21 cellular contexts compared by ENCODE assay signal in the genomic region with DNA sequence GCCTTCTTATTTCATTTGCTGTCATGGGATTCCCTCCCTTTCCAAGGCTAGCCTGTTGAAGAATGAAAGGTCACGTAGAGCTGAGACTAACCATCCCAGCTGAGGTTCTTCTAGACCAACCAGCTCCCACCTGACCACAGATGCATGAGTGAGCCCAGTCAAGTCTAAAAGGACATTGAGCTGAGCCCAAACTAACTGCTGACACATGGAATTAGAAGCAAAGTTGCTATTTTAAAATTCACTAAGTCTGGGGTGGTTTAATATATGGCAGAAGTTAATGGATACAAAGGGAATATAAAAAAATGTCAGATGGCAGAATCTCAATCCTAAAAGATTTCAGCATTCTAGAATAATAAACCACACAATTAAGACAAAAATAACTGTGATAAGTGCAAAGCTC.
DNase-seq lines count a peak whose midpoint lies in the region; ATAC-seq, FAIRE-seq and TF ChIP-seq lines count a peak whose summit lies in the region.
"Had no signal": no experiment of that assay in that cellular context is flagged by ENCODE, and none has a peak within 500 bp of the region (broad histone marks: within the 10 kb centered on the region; RNA-seq: fewer than 3 reads in every experiment).

No MANE protein-coding gene starts in this region.

- intact Hi-C loops in activated CD4-positive, alpha-beta T cell treated with anti-CD3 and anti-CD28 coated beads, Interleukin-2, amount 10 ng/mL, durations not matched to agents 24 days and 14 days (cut with micrococcal nuclease), result no loop called here
- intact Hi-C loops in activated CD4-positive, alpha-beta T cell treated with anti-CD3 and anti-CD28 coated beads for 36 hours (cut with DNase I, micrococcal nuclease), result no loop called here
- intact Hi-C loops in IMR-90 (cut with micrococcal nuclease) (no loop called here), activated B cell treated with CpG ODN at 0.5 μM for 24 hours (cut with micrococcal nuclease) (loop anchor here (2.0 kb wide), 2 partner anchors 14 kb away; no protein-coding TSS in a partner anchor)

- H4K20me1 ChIP-seq in IMR-90 (ENCODE audit: insufficient read depth, low read length), result no peaks in the 10 kb centered on the region
- H4K20me1 ChIP-seq: BLaER1 treated with 17β-estradiol and CSF1 and Interleukin-3, amounts not matched to agents 10 nM and 100 nM had no signal

- no peak overlapping the region for H3K14ac ChIP-seq in IMR-90 (replicated peaks; ENCODE audit: low read depth, low read length)

- H3K27me3 ChIP-seq in IMR-90 (ENCODE audit: control insufficient read depth, insufficient read depth, low read length), result no peaks in the 10 kb centered on the region
- H3K27me3 ChIP-seq: BLaER1 treated with 17β-estradiol and CSF1 and Interleukin-3, amounts not matched to agents 10 nM and 100 nM had no signal

- no peak overlapping the region for H2BK120ac ChIP-seq in IMR-90 (ENCODE audit: low read depth, low read length)

- H2BK5ac ChIP-seq in IMR-90 (ENCODE audit: low read depth, low read length, poor library complexity, severe bottlenecking), result no peak overlapping the region

- no peak for ATAC-seq in activated CD4-positive, alpha-beta T cell treated with anti-CD3 and anti-CD28 coated beads for 36 hours
- ATAC-seq in IMR-90 (ENCODE audit: low read depth) (no peak), activated B cell treated with CpG ODN at 0.5 μM for 24 hours (ENCODE audit: low read depth) (no peak)
- ATAC-seq: A549; CD8-positive, alpha-beta T cell had no signal

- no peaks in the 10 kb centered on the region for H3K9me1 ChIP-seq in IMR-90 (ENCODE audit: insufficient read depth, low read length)

- CTCF ChIA-PET in activated CD4-positive, alpha-beta T cell treated with anti-CD3 and anti-CD28 coated beads for 36 hours (lab: Charles Lee), result interaction anchor here (0.7 to 1.3 kb wide), 2 partner anchors 41 to 123 kb away, joined by 3 to 4 read pairs; no protein-coding TSS in a partner anchor
- CTCF ChIA-PET in IMR-90 (lab: Yijun Ruan, JAX) (no interaction called here), activated B cell treated with CpG ODN at 0.5 μM for 24 hours (lab: Charles Lee) (interaction anchor here (1.1 kb wide), 1 partner anchor 118 kb away, joined by 3 read pairs; the partner anchor contains the start of gene RASGEF1B)

- H3K56ac ChIP-seq in IMR-90 (ENCODE audit: extremely low read depth, insufficient read depth, low read length), result no peak overlapping the region

- H3K4me3 ChIP-seq in IMR-90 (ENCODE audit: insufficient read depth, low read depth, low read length), result no peak overlapping the region
- H3K4me3 ChIP-seq: A549; BLaER1 treated with 17β-estradiol and CSF1 and Interleukin-3, amounts not matched to agents 10 nM and 100 nM had no signal

- POLR2A ChIA-PET in activated CD4-positive, alpha-beta T cell treated with anti-CD3 and anti-CD28 coated beads for 36 hours (lab: Charles Lee), result no interaction called here
- POLR2A ChIA-PET in IMR-90 (lab: Charles Lee; ENCODE audit: unreplicated experiment), result no interaction called here
- POLR2A ChIA-PET in activated B cell treated with CpG ODN at 0.5 μM for 24 hours (lab: Charles Lee), result interaction anchor here (0.8 to 0.9 kb wide), 3 partner anchors 16 to 119 kb away, joined by 3 to 6 read pairs (median 3); partner anchors contain the start of gene RASGEF1B

- H3K4ac ChIP-seq in IMR-90 (ENCODE audit: low read depth, low read length), result no peak overlapping the region

- H3K27me3 Mint-ChIP-seq in activated CD4-positive, alpha-beta T cell treated with anti-CD3 and anti-CD28 coated beads, Interleukin-2, amount 10 ng/mL, durations not matched to agents 24 days and 14 days, result no peaks in the 10 kb centered on the region
- H3K27me3 Mint-ChIP-seq in activated CD4-positive, alpha-beta T cell treated with anti-CD3 and anti-CD28 coated beads for 36 hours, result peaks cover 2% of the 10 kb centered on the region
- H3K27me3 Mint-ChIP-seq in activated B cell treated with CpG ODN at 0.5 μM for 24 hours, result no peaks in the 10 kb centered on the region
- H3K27me3 Mint-ChIP-seq: B cell; CD4-positive, alpha-beta T cell had no signal

- H2BK15ac ChIP-seq in IMR-90 (ENCODE audit: low read depth, low read length), result no peak overlapping the region

- H2BK20ac ChIP-seq in IMR-90 (ENCODE audit: low read depth, low read length), result no peak overlapping the region

- peaks cover 7% of the 10 kb centered on the region for H3K9me3 Mint-ChIP-seq in activated CD4-positive, alpha-beta T cell treated with anti-CD3 and anti-CD28 coated beads, Interleukin-2, amount 10 ng/mL, durations not matched to agents 24 days and 14 days
- no peaks in the 10 kb centered on the region for H3K9me3 Mint-ChIP-seq in activated CD4-positive, alpha-beta T cell treated with anti-CD3 and anti-CD28 coated beads for 36 hours (ENCODE audit: low read depth)
- H3K9me3 Mint-ChIP-seq in activated B cell treated with CpG ODN at 0.5 μM for 24 hours, result no peaks in the 10 kb centered on the region
- H3K9me3 Mint-ChIP-seq: CD4-positive, alpha-beta T cell; CD8-positive, alpha-beta T cell had no signal

- H3K9ac ChIP-seq in IMR-90 (ENCODE audit: low read depth, low read length), result no peak overlapping the region

- H3K23ac ChIP-seq in IMR-90 (ENCODE audit: low read depth, low read length), result no peak overlapping the region

- peaks cover 6% of the 10 kb centered on the region for H3K4me1 Mint-ChIP-seq in activated CD4-positive, alpha-beta T cell treated with anti-CD3 and anti-CD28 coated beads, Interleukin-2, amount 10 ng/mL, durations not matched to agents 24 days and 14 days
- peaks cover 14% of the 10 kb centered on the region for H3K4me1 Mint-ChIP-seq in activated CD4-positive, alpha-beta T cell treated with anti-CD3 and anti-CD28 coated beads for 36 hours
- peaks cover 47% of the 10 kb centered on the region for H3K4me1 Mint-ChIP-seq in activated B cell treated with CpG ODN at 0.5 μM for 24 hours

- no peaks in the 10 kb centered on the region for H3K36me3 Mint-ChIP-seq in activated CD4-positive, alpha-beta T cell treated with anti-CD3 and anti-CD28 coated beads, Interleukin-2, amount 10 ng/mL, durations not matched to agents 24 days and 14 days (ENCODE audit: low read depth)
- H3K36me3 Mint-ChIP-seq in activated CD4-positive, alpha-beta T cell treated with anti-CD3 and anti-CD28 coated beads for 36 hours (ENCODE audit: low read depth), result no peaks in the 10 kb centered on the region
- H3K36me3 Mint-ChIP-seq in activated B cell treated with CpG ODN at 0.5 μM for 24 hours (ENCODE audit: low read depth), result no peaks in the 10 kb centered on the region
- H3K36me3 Mint-ChIP-seq: CD8-positive, alpha-beta T cell had no signal

- no TSS peak for BruUV-seq in IMR-90 (replicated peaks; lab: Mats Ljungman, UMichigan)

- H3K18ac ChIP-seq in IMR-90 (ENCODE audit: low read depth, low read length), result no peak overlapping the region

- DNase-seq in activated CD4-positive, alpha-beta T cell treated with anti-CD3 and anti-CD28 coated beads, Interleukin-2, amount 10 ng/mL, durations not matched to agents 24 days and 14 days, result peak; percentile 22
- no peak for DNase-seq in activated CD4-positive, alpha-beta T cell treated with anti-CD3 and anti-CD28 coated beads for 36 hours
- DNase-seq in IMR-90 (no peak), activated B cell treated with CpG ODN at 0.5 μM for 24 hours (no peak), HTR-8/SVneo (ENCODE audit: insufficient read length, low spot score) (no peak)
- DNase-seq: AML-193; Caco-2; Calu3; CD4-positive, alpha-beta T cell; CD8-positive, alpha-beta T cell; DMS79 treated with DMSO at 0.1 percent for 48 hours; GF-D8 had no signal

- no CpG with 5 or more reads among the region's 1 CpG for WGBS in IMR-90 (ENCODE audit: extremely low coverage in 2 of 2, insufficient read length in 1 of 2), 2 experiments

- no peak overlapping the region for H3K4me3 Mint-ChIP-seq in activated CD4-positive, alpha-beta T cell treated with anti-CD3 and anti-CD28 coated beads, Interleukin-2, amount 10 ng/mL, durations not matched to agents 24 days and 14 days
- no peak overlapping the region for H3K4me3 Mint-ChIP-seq in activated CD4-positive, alpha-beta T cell treated with anti-CD3 and anti-CD28 coated beads for 36 hours
- H3K4me3 Mint-ChIP-seq in activated B cell treated with CpG ODN at 0.5 μM for 24 hours, result no peak overlapping the region
- H3K4me3 Mint-ChIP-seq: B cell; CD4-positive, alpha-beta T cell; CD8-positive, alpha-beta T cell had no signal

- FAIRE-seq in HTR-8/SVneo (lab: Jason Lieb, UNC), result no peak
- FAIRE-seq: A549, D721Med, G401.6, GM12891, GM19239 had no signal

- in situ Hi-C loops in IMR-90 (cut with MboI; ENCODE audit: low sequenced_read_pairs), result no loop called here

- no peaks in the 10 kb centered on the region for H3K9me3 ChIP-seq in IMR-90 (ENCODE audit: control insufficient read depth, insufficient read depth, low read length)
- H3K9me3 ChIP-seq: A549; BLaER1 treated with 17β-estradiol and CSF1 and Interleukin-3, amounts not matched to agents 10 nM and 100 nM; Caco-2 had no signal

- no peaks in the 10 kb centered on the region for H3K4me1 ChIP-seq in IMR-90 (ENCODE audit: control insufficient read depth, insufficient read depth, low read length)
- H3K4me1 ChIP-seq: A549 had no signal

- no peak overlapping the region for H3K27ac Mint-ChIP-seq in activated CD4-positive, alpha-beta T cell treated with anti-CD3 and anti-CD28 coated beads, Interleukin-2, amount 10 ng/mL, durations not matched to agents 24 days and 14 days
- H3K27ac Mint-ChIP-seq in activated CD4-positive, alpha-beta T cell treated with anti-CD3 and anti-CD28 coated beads for 36 hours, result no peak overlapping the region
- H3K27ac Mint-ChIP-seq in activated B cell treated with CpG ODN at 0.5 μM for 24 hours, result peak overlapping the region; percentile 19
- H3K27ac Mint-ChIP-seq: B cell; CD4-positive, alpha-beta T cell; CD8-positive, alpha-beta T cell had no signal

- TF ChIP-seq POLR2A in IMR-90 (IDR thresholded peaks at IDR 0.05; ENCODE audit: low read depth, low read length), result no peak

- dilution Hi-C loops in IMR-90 (cut with HindIII; ENCODE audit: low sequenced_read_pairs, unreplicated experiment), result no loop called here

- H4K91ac ChIP-seq in IMR-90 (ENCODE audit: insufficient read depth, low read depth, low read length), result no peak overlapping the region

- H3K4me2 ChIP-seq in IMR-90 (ENCODE audit: low read depth, low read length), result no peak overlapping the region
- H3K4me2 ChIP-seq: A549 had no signal

- no peak overlapping the region for H4K8ac ChIP-seq in IMR-90 (ENCODE audit: low read depth in 2 of 2, low read length in 2 of 2)

- no peak for TF ChIP-seq RAD21 in IMR-90 (IDR thresholded peaks at IDR 0.05; ENCODE audit: low read length)

- TF ChIP-seq CTCF in IMR-90 (conservative IDR thresholded peaks at IDR 0.05; ENCODE audit: low read depth, low read length) (no peak), activated B cell treated with CpG ODN at 0.5 μM for 24 hours (IDR thresholded peaks at IDR 0.05) (no peak)

- no peaks in the 10 kb centered on the region for H3K36me3 ChIP-seq in IMR-90 (ENCODE audit: control insufficient read depth, insufficient read depth, low read length)
- H3K36me3 ChIP-seq: BLaER1 treated with 17β-estradiol and CSF1 and Interleukin-3, amounts not matched to agents 10 nM and 100 nM had no signal

- no peak overlapping the region for H2AK5ac ChIP-seq in IMR-90 (ENCODE audit: low read depth, low read length)

- no peak overlapping the region for H3K27ac ChIP-seq in IMR-90 (ENCODE audit: insufficient read depth, low read length)
- H3K27ac ChIP-seq: 22Rv1, A549, C4-2B had no signal

- no peak overlapping the region for H2AK9ac ChIP-seq in IMR-90 (replicated peaks; ENCODE audit: low read depth, low read length, poor library complexity)

- H2AFZ ChIP-seq in IMR-90 (replicated peaks; ENCODE audit: low read length, poor library complexity), result no peak overlapping the region

- H4K5ac ChIP-seq in IMR-90 (ENCODE audit: low read depth, low read length), result no peak overlapping the region

- no peaks in the 10 kb centered on the region for H3K79me1 ChIP-seq in IMR-90 (ENCODE audit: low read depth in 1 of 2, low read length in 2 of 2)
